23 cellular contexts compared by ENCODE assay signal in genomic region chr4:81452452-81453011, GRCh38. TPM values are rescaled to one million over a fixed set of nuclear protein-coding genes. Genes with fewer than 3 reads are reported as not detected.
DNase-seq lines count a peak whose midpoint lies in the region; ATAC-seq, FAIRE-seq and TF ChIP-seq lines count a peak whose summit lies in the region.
"Had no signal": no experiment of that assay in that cellular context is flagged by ENCODE, and none has a peak within 500 bp of the region (broad histone marks: within the 10 kb centered on the region; RNA-seq: fewer than 3 reads in every experiment).

No MANE protein-coding gene starts in this region.

- FAIRE-seq in bronchial epithelial cell (lab: Jason Lieb, UNC), result no peak
- FAIRE-seq: islet of Langerhans had no signal

- H3K4me3 ChIP-seq in bronchial epithelial cell (ENCODE audit: low read depth, low read length), result no peak overlapping the region
- H3K4me3 ChIP-seq: gastrocnemius medialis, lower lobe of right lung, tibial artery had no signal

- intact Hi-C loops in left colon (cut with DNase I, micrococcal nuclease), result no loop called here

- TF ChIP-seq CTCF in bronchial epithelial cell (IDR thresholded peaks at IDR 0.05; ENCODE audit: insufficient read depth, low read length, severe bottlenecking), result no peak

- ATAC-seq in left colon (peak; percentile 59), HG03571 (IDR thresholded peaks at IDR 0.05; ENCODE audit: unreplicated experiment) (no peak)
- ATAC-seq: activated naive CD4-positive, alpha-beta T cell treated with anti-CD3 and anti-CD28 coated beads, Interleukin-2, amount 50 U/mL, for 72 hours; gastrocnemius medialis had no signal

- DNase-seq in HPDE6-E6E7 (ENCODE audit: extremely low spot score) (peak; percentile 10), NCI-H69 (lab: John Stamatoyannopoulos, UW) (peak; percentile 83), bronchial epithelial cell (ENCODE audit: low read depth) (peak; percentile 80), left colon (no peak), mesenteric fat pad (ENCODE audit: low spot score) (no peak)
- DNase-seq in activated CD4-positive, CD25-positive, alpha-beta regulatory T cell (lab: John Stamatoyannopoulos, UW), result no peak
- DNase-seq in stimulated activated CD8-positive, alpha-beta memory T cell treated with anti-CD3 and anti-CD28 coated beads, Interleukin-4, amount 100 ng/mL, for 48 hours, result no peak
- DNase-seq: ACHN; aorta; cerebellar nuclear complex; DND-41; erythroblast; gastrocnemius medialis; lower lobe of right lung; NCI-H748 treated with DMSO at 0.1 percent for 48 hours; Right ventricle myocardium superior; stimulated activated CD4-positive, alpha-beta T cell treated with anti-CD3 and anti-CD28 coated beads, Interleukin-4, amount 100 ng/mL, for 24 hours; T-helper 9 cell; tibial artery; WERI-Rb-1 had no signal

- no peaks in the 10 kb centered on the region for H3K36me3 ChIP-seq in bronchial epithelial cell (ENCODE audit: control insufficient read depth, insufficient read depth, low read length)

- no peaks in the 10 kb centered on the region for H3K27me3 ChIP-seq in bronchial epithelial cell (ENCODE audit: control insufficient read depth, insufficient read depth, low read length)
- H3K27me3 ChIP-seq: gastrocnemius medialis, tibial artery had no signal

RNA-seq across cellular contexts. Expression of gene RASGEF1B, which starts 19.2 kb away (rescaled TPM):
- total RNA-seq in bronchial epithelial cell (2.6 and 6.8 TPM in 2 replicates), left colon (10 to 100 TPM; 13.5 to 24.1 TPM), mesenteric fat pad (32.5 TPM)

Comparison
In these comparisons a context has a peak if more than half of its experiments do, and no peak if none do; other contexts are left out.
1. DNase-seq: peak in HPDE6-E6E7 (single experiment), NCI-H69 (single experiment) and bronchial epithelial cell (single experiment); none in left colon (0 of 2), activated CD4-positive, CD25-positive, alpha-beta regulatory T cell (0 of 4), mesenteric fat pad (single experiment) and stimulated activated CD8-positive, alpha-beta memory T cell treated with anti-CD3 and anti-CD28 coated beads, Interleukin-4, amount 100 ng/mL, for 48 hours (single experiment).